In the genomic region with DNA sequence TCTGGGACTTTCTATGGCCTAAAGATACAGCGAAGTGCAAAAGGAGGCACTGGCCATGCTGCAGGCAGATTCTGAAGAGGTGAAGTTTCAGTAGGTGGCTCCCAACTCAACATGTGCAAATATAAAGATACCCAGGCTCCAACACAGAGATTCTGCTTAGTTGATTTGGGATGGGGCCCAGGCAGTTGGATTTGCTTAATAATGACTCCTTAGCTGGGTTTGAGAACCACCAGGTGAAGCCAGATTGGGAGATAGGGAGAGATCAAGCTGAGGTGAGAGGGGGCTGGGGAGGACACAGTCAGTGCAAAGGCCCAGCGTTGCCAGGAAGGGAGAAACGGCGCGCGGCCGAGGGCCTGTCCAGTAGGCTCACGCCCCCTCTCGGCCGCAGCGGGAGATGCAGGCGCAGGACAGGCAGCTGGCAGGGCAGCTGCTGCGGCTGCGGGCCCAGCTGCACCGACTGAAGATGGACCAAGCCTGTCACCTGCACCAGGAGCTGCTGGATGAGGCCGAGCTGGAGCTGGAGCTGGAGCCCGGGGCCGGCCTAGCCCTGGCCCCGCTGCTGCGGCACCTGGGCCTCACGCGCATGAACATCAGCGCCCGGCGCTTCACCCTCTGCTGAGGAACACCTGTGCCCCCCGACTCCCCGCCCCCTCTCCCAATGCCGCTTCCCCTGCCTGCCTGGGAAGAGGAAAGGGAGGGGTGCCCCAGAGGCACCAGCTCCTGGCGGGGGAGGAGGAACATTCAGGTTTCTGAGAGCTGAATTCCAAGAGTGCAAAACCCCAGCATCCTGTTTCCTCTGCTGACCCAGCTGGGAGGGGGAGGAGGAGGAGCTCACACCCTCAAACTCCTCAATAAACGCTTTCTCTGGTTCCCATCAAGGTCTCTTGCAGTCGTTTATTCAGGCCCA, we compare ENCODE assay signal across 1 cellular context.
A peak's percentile ranks its signal among the peaks of the same experiment; 100 is the strongest.
TF ChIP-seq lines count a peak whose summit lies in the region.

No MANE protein-coding gene starts in this region.

TF ChIP-seq in WTC11, 78 proteins besides CTCF, POLR2A, EP300 and RAD21 (continued from another document and continues in another):
- TF ChIP-seq RORB (CRISPR knock-in tag; IDR thresholded peaks at IDR 0.05) (no peak), GTF2I (CRISPR knock-in tag; conservative IDR thresholded peaks at IDR 0.05) (peak; percentile 96), ZBTB21 (CRISPR knock-in tag; IDR thresholded peaks at IDR 0.05; ENCODE audit: borderline replicate concordance) (no peak), SP1 (CRISPR knock-in tag; conservative IDR thresholded peaks at IDR 0.05) (peak; percentile 61; the same call in 1 of the 2 replicates), ZNF396 (CRISPR knock-in tag; IDR thresholded peaks at IDR 0.05; ENCODE audit: borderline replicate concordance) (no peak), NR1H2 (CRISPR knock-in tag; IDR thresholded peaks at IDR 0.05) (no peak), ZNF317 (CRISPR knock-in tag; IDR thresholded peaks at IDR 0.05; ENCODE audit: borderline replicate concordance, low read depth) (no peak), ETV6 (CRISPR knock-in tag; IDR thresholded peaks at IDR 0.05) (peak; percentile 52; the same call in 1 of the 2 replicates), FOXP1 (CRISPR knock-in tag; IDR thresholded peaks at IDR 0.05; ENCODE audit: borderline replicate concordance) (no peak; the same call in 1 of the 2 replicates), NFE2L1 (CRISPR knock-in tag; IDR thresholded peaks at IDR 0.05) (0 out of 2 replicates have a peak, but pooled peaks have one; percentile 62), GRHL2 (CRISPR knock-in tag; IDR thresholded peaks at IDR 0.05; ENCODE audit: insufficient replicate concordance, severe bottlenecking) (no peak), RELA (CRISPR knock-in tag; IDR thresholded peaks at IDR 0.05; ENCODE audit: borderline replicate concordance) (no peak), ZNF671 (CRISPR knock-in tag; IDR thresholded peaks at IDR 0.05) (no peak), GABPB1 (CRISPR knock-in tag; IDR thresholded peaks at IDR 0.05) (no peak), TEAD1 (CRISPR knock-in tag; IDR thresholded peaks at IDR 0.05) (no peak; the same call in 1 of the 2 replicates), ESRRA (CRISPR knock-in tag; IDR thresholded peaks at IDR 0.05; ENCODE audit: borderline replicate concordance) (no peak), TEAD4 (CRISPR knock-in tag; IDR thresholded peaks at IDR 0.05) (no peak), TCF7 (CRISPR knock-in tag; IDR thresholded peaks at IDR 0.05; ENCODE audit: low read depth) (no peak), FOXK1 (CRISPR knock-in tag; IDR thresholded peaks at IDR 0.05) (no peak), ELF4 (CRISPR knock-in tag; IDR thresholded peaks at IDR 0.05; ENCODE audit: low read depth) (no peak)
- TF ChIP-seq, protein P1, sequence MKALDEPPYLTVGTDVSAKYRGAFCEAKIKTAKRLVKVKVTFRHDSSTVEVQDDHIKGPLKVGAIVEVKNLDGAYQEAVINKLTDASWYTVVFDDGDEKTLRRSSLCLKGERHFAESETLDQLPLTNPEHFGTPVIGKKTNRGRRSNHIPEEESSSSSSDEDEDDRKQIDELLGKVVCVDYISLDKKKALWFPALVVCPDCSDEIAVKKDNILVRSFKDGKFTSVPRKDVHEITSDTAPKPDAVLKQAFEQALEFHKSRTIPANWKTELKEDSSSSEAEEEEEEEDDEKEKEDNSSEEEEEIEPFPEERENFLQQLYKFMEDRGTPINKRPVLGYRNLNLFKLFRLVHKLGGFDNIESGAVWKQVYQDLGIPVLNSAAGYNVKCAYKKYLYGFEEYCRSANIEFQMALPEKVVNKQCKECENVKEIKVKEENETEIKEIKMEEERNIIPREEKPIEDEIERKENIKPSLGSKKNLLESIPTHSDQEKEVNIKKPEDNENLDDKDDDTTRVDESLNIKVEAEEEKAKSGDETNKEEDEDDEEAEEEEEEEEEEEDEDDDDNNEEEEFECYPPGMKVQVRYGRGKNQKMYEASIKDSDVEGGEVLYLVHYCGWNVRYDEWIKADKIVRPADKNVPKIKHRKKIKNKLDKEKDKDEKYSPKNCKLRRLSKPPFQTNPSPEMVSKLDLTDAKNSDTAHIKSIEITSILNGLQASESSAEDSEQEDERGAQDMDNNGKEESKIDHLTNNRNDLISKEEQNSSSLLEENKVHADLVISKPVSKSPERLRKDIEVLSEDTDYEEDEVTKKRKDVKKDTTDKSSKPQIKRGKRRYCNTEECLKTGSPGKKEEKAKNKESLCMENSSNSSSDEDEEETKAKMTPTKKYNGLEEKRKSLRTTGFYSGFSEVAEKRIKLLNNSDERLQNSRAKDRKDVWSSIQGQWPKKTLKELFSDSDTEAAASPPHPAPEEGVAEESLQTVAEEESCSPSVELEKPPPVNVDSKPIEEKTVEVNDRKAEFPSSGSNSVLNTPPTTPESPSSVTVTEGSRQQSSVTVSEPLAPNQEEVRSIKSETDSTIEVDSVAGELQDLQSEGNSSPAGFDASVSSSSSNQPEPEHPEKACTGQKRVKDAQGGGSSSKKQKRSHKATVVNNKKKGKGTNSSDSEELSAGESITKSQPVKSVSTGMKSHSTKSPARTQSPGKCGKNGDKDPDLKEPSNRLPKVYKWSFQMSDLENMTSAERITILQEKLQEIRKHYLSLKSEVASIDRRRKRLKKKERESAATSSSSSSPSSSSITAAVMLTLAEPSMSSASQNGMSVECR (CRISPR knock-in tag; IDR thresholded peaks at IDR 0.05; ENCODE audit: borderline replicate concordance): 0 out of 2 replicates have a peak, but pooled peaks have one; percentile 50
- TF ChIP-seq, protein P2, sequence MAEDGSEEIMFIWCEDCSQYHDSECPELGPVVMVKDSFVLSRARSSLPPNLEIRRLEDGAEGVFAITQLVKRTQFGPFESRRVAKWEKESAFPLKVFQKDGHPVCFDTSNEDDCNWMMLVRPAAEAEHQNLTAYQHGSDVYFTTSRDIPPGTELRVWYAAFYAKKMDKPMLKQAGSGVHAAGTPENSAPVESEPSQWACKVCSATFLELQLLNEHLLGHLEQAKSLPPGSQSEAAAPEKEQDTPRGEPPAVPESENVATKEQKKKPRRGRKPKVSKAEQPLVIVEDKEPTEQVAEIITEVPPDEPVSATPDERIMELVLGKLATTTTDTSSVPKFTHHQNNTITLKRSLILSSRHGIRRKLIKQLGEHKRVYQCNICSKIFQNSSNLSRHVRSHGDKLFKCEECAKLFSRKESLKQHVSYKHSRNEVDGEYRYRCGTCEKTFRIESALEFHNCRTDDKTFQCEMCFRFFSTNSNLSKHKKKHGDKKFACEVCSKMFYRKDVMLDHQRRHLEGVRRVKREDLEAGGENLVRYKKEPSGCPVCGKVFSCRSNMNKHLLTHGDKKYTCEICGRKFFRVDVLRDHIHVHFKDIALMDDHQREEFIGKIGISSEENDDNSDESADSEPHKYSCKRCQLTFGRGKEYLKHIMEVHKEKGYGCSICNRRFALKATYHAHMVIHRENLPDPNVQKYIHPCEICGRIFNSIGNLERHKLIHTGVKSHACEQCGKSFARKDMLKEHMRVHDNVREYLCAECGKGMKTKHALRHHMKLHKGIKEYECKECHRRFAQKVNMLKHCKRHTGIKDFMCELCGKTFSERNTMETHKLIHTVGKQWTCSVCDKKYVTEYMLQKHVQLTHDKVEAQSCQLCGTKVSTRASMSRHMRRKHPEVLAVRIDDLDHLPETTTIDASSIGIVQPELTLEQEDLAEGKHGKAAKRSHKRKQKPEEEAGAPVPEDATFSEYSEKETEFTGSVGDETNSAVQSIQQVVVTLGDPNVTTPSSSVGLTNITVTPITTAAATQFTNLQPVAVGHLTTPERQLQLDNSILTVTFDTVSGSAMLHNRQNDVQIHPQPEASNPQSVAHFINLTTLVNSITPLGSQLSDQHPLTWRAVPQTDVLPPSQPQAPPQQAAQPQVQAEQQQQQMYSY (CRISPR knock-in tag; IDR thresholded peaks at IDR 0.05): no peak
- TF ChIP-seq, protein P3, sequence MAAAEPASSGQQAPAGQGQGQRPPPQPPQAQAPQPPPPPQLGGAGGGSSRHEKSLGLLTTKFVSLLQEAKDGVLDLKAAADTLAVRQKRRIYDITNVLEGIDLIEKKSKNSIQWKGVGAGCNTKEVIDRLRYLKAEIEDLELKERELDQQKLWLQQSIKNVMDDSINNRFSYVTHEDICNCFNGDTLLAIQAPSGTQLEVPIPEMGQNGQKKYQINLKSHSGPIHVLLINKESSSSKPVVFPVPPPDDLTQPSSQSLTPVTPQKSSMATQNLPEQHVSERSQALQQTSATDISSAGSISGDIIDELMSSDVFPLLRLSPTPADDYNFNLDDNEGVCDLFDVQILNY (CRISPR knock-in tag; IDR thresholded peaks at IDR 0.05): 0 out of 2 replicates have a peak, but pooled peaks have one; percentile 49
- TF ChIP-seq, protein P4, sequence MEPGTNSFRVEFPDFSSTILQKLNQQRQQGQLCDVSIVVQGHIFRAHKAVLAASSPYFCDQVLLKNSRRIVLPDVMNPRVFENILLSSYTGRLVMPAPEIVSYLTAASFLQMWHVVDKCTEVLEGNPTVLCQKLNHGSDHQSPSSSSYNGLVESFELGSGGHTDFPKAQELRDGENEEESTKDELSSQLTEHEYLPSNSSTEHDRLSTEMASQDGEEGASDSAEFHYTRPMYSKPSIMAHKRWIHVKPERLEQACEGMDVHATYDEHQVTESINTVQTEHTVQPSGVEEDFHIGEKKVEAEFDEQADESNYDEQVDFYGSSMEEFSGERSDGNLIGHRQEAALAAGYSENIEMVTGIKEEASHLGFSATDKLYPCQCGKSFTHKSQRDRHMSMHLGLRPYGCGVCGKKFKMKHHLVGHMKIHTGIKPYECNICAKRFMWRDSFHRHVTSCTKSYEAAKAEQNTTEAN (CRISPR knock-in tag; IDR thresholded peaks at IDR 0.05): no peak
- TF ChIP-seq, protein P5, sequence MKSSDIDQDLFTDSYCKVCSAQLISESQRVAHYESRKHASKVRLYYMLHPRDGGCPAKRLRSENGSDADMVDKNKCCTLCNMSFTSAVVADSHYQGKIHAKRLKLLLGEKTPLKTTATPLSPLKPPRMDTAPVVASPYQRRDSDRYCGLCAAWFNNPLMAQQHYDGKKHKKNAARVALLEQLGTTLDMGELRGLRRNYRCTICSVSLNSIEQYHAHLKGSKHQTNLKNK (CRISPR knock-in tag; IDR thresholded peaks at IDR 0.05): no peak
- TF ChIP-seq, protein P6, sequence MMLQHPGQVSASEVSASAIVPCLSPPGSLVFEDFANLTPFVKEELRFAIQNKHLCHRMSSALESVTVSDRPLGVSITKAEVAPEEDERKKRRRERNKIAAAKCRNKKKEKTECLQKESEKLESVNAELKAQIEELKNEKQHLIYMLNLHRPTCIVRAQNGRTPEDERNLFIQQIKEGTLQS (CRISPR knock-in tag; conservative IDR thresholded peaks at IDR 0.05): no peak
- TF ChIP-seq, protein P7, sequence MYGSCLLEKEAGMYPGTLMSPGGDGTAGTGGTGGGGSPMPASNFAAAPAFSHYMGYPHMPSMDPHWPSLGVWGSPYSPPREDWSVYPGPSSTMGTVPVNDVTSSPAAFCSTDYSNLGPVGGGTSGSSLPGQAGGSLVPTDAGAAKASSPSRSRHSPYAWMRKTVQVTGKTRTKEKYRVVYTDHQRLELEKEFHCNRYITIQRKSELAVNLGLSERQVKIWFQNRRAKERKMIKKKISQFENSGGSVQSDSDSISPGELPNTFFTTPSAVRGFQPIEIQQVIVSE (CRISPR knock-in tag; IDR thresholded peaks at IDR 0.05; ENCODE audit: borderline replicate concordance): no peak
- TF ChIP-seq, protein P8, sequence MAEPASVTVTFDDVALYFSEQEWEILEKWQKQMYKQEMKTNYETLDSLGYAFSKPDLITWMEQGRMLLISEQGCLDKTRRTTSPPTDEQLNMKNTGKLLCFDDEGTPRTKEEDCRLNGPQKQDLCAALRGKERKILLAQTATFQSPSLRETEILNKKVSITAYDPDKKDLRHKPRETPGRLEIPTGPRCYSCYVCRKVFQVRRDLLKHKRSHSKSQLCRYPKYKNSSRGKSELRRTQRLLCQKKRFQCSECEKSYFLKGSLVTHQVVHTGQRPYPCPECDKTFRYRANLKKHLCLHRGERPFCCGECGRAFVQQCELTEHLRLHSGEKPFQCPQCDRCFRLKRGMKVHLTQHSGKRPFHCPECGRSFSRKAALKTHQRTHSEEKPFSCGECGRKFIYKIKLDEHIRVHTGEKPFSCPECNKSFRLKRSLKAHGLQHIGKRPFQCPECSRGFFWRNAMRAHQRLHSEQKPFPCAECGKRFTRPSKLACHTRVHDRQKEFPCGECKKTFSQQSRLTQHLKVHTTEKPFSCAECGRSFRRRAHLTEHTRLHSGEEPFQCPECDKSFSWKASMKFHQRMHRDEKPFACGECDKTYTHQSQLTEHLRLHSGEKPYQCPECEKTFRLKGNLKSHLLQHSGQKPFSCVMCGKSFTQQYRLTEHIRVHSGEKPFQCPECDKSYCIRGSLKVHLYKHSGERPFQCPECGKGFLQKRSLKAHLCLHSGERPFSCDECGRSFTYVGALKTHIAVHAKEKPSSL (CRISPR knock-in tag; conservative IDR thresholded peaks at IDR 0.05): no peak
- TF ChIP-seq, protein P9, sequence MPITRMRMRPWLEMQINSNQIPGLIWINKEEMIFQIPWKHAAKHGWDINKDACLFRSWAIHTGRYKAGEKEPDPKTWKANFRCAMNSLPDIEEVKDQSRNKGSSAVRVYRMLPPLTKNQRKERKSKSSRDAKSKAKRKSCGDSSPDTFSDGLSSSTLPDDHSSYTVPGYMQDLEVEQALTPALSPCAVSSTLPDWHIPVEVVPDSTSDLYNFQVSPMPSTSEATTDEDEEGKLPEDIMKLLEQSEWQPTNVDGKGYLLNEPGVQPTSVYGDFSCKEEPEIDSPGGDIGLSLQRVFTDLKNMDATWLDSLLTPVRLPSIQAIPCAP (CRISPR knock-in tag; IDR thresholded peaks at IDR 0.05): no peak
- TF ChIP-seq, protein P10, sequence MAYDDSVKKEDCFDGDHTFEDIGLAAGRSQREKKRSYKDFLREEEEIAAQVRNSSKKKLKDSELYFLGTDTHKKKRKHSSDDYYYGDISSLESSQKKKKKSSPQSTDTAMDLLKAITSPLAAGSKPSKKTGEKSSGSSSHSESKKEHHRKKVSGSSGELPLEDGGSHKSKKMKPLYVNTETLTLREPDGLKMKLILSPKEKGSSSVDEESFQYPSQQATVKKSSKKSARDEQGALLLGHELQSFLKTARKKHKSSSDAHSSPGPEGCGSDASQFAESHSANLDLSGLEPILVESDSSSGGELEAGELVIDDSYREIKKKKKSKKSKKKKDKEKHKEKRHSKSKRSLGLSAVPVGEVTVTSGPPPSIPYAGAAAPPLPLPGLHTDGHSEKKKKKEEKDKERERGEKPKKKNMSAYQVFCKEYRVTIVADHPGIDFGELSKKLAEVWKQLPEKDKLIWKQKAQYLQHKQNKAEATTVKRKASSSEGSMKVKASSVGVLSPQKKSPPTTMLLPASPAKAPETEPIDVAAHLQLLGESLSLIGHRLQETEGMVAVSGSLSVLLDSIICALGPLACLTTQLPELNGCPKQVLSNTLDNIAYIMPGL (CRISPR knock-in tag; IDR thresholded peaks at IDR 0.05): peak; percentile 85; the same call in 1 of the 2 replicates
- TF ChIP-seq, protein P11, sequence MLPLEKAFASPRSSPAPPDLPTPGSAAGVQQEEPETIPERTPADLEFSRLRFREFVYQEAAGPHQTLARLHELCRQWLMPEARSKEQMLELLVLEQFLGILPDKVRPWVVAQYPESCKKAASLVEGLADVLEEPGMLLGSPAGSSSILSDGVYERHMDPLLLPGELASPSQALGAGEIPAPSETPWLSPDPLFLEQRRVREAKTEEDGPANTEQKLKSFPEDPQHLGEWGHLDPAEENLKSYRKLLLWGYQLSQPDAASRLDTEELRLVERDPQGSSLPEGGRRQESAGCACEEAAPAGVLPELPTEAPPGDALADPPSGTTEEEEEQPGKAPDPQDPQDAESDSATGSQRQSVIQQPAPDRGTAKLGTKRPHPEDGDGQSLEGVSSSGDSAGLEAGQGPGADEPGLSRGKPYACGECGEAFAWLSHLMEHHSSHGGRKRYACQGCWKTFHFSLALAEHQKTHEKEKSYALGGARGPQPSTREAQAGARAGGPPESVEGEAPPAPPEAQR (CRISPR knock-in tag; IDR thresholded peaks at IDR 0.05): no peak
- TF ChIP-seq, protein P12, sequence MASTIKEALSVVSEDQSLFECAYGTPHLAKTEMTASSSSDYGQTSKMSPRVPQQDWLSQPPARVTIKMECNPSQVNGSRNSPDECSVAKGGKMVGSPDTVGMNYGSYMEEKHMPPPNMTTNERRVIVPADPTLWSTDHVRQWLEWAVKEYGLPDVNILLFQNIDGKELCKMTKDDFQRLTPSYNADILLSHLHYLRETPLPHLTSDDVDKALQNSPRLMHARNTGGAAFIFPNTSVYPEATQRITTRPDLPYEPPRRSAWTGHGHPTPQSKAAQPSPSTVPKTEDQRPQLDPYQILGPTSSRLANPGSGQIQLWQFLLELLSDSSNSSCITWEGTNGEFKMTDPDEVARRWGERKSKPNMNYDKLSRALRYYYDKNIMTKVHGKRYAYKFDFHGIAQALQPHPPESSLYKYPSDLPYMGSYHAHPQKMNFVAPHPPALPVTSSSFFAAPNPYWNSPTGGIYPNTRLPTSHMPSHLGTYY (CRISPR knock-in tag; IDR thresholded peaks at IDR 0.05): no peak
